Comparison of ENCODE assay signal across 20 cellular contexts in the genomic region with DNA sequence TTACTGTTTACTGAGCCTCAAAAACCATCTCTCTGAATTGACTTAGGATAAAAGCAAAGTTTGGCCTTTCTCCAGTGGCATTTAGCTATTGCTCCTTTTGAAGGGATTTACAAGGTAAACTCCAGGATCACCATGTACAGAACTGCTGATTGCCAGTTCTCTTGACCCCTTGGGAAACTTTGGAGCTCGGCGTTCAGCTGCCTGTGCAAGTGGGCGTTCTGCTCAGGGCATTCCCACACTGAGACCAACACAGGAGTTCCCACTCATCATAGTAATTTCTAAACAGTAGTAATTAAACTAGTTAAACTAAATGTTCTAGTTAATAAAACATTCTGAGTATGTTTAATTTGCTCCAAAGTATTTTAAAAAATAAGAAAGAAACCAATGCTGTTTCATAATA. TPM values are rescaled to one million over a fixed set of nuclear protein-coding genes. Genes with fewer than 3 reads are reported as not detected.
DNase-seq lines count a peak whose midpoint lies in the region; ATAC-seq and TF ChIP-seq lines count a peak whose summit lies in the region.
"Had no signal": no experiment of that assay in that cellular context is flagged by ENCODE, and none has a peak within 500 bp of the region (broad histone marks: within the 10 kb centered on the region; RNA-seq: fewer than 3 reads in every experiment).

No MANE protein-coding gene starts in this region.

- WGBS in body of pancreas, 2 donors = 87 to 88% methylated on average over 3 of the region's 3 CpGs

- H3K27ac Mint-ChIP-seq in stimulated activated naive B cell treated with anti-CD40 and anti-IgM and Interleukin-4, amounts not matched to agents 10 μg/mL and 1 μg/mL and 100 μg/mL, for 72 hours = peak overlapping the region; percentile 5
- H3K27ac Mint-ChIP-seq: T-helper 1 cell treated with Interleukin-12 subunit alpha and Interleukin-12 subunit beta and Interleukin-4 antibody, amounts not matched to agents 30 μg/mL and 1 μg/mL, for 36 hours had no signal

- peaks cover 1 to 4% of the 10 kb centered on the region in 2 donors for H3K9me3 Mint-ChIP-seq in stimulated activated naive B cell treated with anti-CD40 and anti-IgM and Interleukin-4, amounts not matched to agents 10 μg/mL and 1 μg/mL and 100 μg/mL, for 72 hours
- H3K9me3 Mint-ChIP-seq: T-helper 1 cell treated with Interleukin-12 subunit alpha and Interleukin-12 subunit beta and Interleukin-4 antibody, amounts not matched to agents 30 μg/mL and 1 μg/mL, for 36 hours had no signal

- H3K4me1 Mint-ChIP-seq in stimulated activated naive B cell treated with anti-CD40 and anti-IgM and Interleukin-4, amounts not matched to agents 10 μg/mL and 1 μg/mL and 100 μg/mL, for 72 hours = peaks cover 17 to 38% of the 10 kb centered on the region in 2 donors

- H3K4me1 ChIP-seq in HEK293 (ENCODE audit: control insufficient read depth, insufficient read depth, low read length) (peaks cover 2% of the 10 kb centered on the region; the same call in 1 of the 2 replicates), body of pancreas (no peaks in the 10 kb centered on the region)

- no peaks in the 10 kb centered on the region for H3K36me3 ChIP-seq in HEK293 (ENCODE audit: control insufficient read depth in 2 of 2, insufficient read depth in 1 of 2, low read length in 2 of 2)
- no peaks in the 10 kb centered on the region for H3K36me3 ChIP-seq in body of pancreas (replicated peaks in 1 of 2; ENCODE audit: insufficient read depth in 1 of 2, low read depth in 2 of 2)
- H3K36me3 ChIP-seq: MG63 had no signal

- no peaks in the 10 kb centered on the region for H3K9me3 ChIP-seq in HEK293 (ENCODE audit: control insufficient read depth, insufficient read depth, low read depth, low read length)
- H3K9me3 ChIP-seq in body of pancreas = no peaks in the 10 kb centered on the region
- H3K9me3 ChIP-seq: MG63, SK-N-SH had no signal

- POLR2A ChIA-PET in HEK293 (lab: Yijun Ruan, JAX) = no interaction called here

- no peaks in the 10 kb centered on the region for H3K27me3 Mint-ChIP-seq in stimulated activated naive B cell treated with anti-CD40 and anti-IgM and Interleukin-4, amounts not matched to agents 10 μg/mL and 1 μg/mL and 100 μg/mL, for 72 hours

- ATAC-seq in HG02884 (IDR thresholded peaks at IDR 0.05; ENCODE audit: unreplicated experiment) (peak; percentile 9), GM21515 (IDR thresholded peaks at IDR 0.05; ENCODE audit: unreplicated experiment) (no peak), omental fat pad (ENCODE audit: low FRiP score) (no peak), body of pancreas (no peak)
- no peak for ATAC-seq in stimulated activated naive B cell treated with anti-CD40 and anti-IgM and Interleukin-4, amounts not matched to agents 10 μg/mL and 1 μg/mL and 100 μg/mL, for 72 hours (replicated peaks)

- no peak for TF ChIP-seq CTCF in HEK293 (tag by site-specific recombination; IDR thresholded peaks at IDR 0.05)
- TF ChIP-seq CTCF in LNCaP clone FGC (IDR thresholded peaks at IDR 0.05; ENCODE audit: control insufficient read depth, extremely low read depth, insufficient read depth) = no peak
- TF ChIP-seq CTCF in omental fat pad (IDR thresholded peaks at IDR 0.05) = no peak
- TF ChIP-seq CTCF in body of pancreas (IDR thresholded peaks at IDR 0.05) = no peak

- TF ChIP-seq POLR2A in body of pancreas (IDR thresholded peaks at IDR 0.05) = no peak

- peaks cover 12 to 17% of the 10 kb centered on the region in 2 donors for H3K36me3 Mint-ChIP-seq in stimulated activated naive B cell treated with anti-CD40 and anti-IgM and Interleukin-4, amounts not matched to agents 10 μg/mL and 1 μg/mL and 100 μg/mL, for 72 hours

- no peak overlapping the region for H3K4me3 ChIP-seq in HEK293 (ENCODE audit: low read depth, low read length)
- no peak overlapping the region for H3K4me3 ChIP-seq in LNCaP clone FGC (ENCODE audit: low read depth, low read length)
- no peak overlapping the region for H3K4me3 ChIP-seq in body of pancreas
- H3K4me3 ChIP-seq: MG63 had no signal

- intact Hi-C loops in body of pancreas (cut with DNase I) = no loop called here

- peak; percentile 31 for DNase-seq in LNCaP clone FGC (ENCODE audit: low read depth)
- DNase-seq in stimulated activated naive B cell treated with anti-CD40 and anti-IgM and Interleukin-4, amounts not matched to agents 10 μg/mL and 1 μg/mL and 100 μg/mL, for 72 hours = no peak
- DNase-seq in omental fat pad (ENCODE audit: low spot score) = no peak
- DNase-seq in body of pancreas = no peak
- DNase-seq: DMS 273 treated with DMSO at 0.1 percent for 48 hours, GDM1, KBM-7, MG63, NCI-H1092 treated with DMSO at 0.1 percent for 48 hours, NCI-H1694 treated with DMSO at 0.1 percent for 48 hours, NCI-H2107, NCI-H2227 treated with DMSO at 0.1 percent for 48 hours, NCI-H524, SHP77, SK-N-SH had no signal

- H3K27me3 ChIP-seq in body of pancreas = no peaks in the 10 kb centered on the region
- H3K27me3 ChIP-seq: MG63 had no signal

- H3K4me3 Mint-ChIP-seq in stimulated activated naive B cell treated with anti-CD40 and anti-IgM and Interleukin-4, amounts not matched to agents 10 μg/mL and 1 μg/mL and 100 μg/mL, for 72 hours = no peak overlapping the region
- H3K4me3 Mint-ChIP-seq: T-helper 1 cell treated with Interleukin-12 subunit alpha and Interleukin-12 subunit beta and Interleukin-4 antibody, amounts not matched to agents 30 μg/mL and 1 μg/mL, for 36 hours had no signal

- H3K27ac ChIP-seq in HEK293 (ENCODE audit: extremely low read depth, low read depth, low read length) (no peak overlapping the region), body of pancreas (no peak overlapping the region)
- H3K27ac ChIP-seq: C4-2B had no signal

- CTCF ChIA-PET in HEK293 (lab: Yijun Ruan, JAX) = interaction anchor here (0.7 to 0.8 kb wide), 3 partner anchors 15 to 524 kb away, joined by 3 to 4 read pairs (median 3); partner anchors contain the start of gene KCNQ5

TF ChIP-seq in HEK293, 187 proteins besides CTCF, POLR2A, EP300 and RAD21:
- TF ChIP-seq, protein P1, sequence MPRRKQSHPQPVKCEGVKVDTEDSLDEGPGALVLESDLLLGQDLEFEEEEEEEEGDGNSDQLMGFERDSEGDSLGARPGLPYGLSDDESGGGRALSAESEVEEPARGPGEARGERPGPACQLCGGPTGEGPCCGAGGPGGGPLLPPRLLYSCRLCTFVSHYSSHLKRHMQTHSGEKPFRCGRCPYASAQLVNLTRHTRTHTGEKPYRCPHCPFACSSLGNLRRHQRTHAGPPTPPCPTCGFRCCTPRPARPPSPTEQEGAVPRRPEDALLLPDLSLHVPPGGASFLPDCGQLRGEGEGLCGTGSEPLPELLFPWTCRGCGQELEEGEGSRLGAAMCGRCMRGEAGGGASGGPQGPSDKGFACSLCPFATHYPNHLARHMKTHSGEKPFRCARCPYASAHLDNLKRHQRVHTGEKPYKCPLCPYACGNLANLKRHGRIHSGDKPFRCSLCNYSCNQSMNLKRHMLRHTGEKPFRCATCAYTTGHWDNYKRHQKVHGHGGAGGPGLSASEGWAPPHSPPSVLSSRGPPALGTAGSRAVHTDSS (tag by site-specific recombination; IDR thresholded peaks at IDR 0.05) = no peak
- 0 out of 2 replicates have a peak, but pooled peaks have one; percentile 43 for TF ChIP-seq ZSCAN16 (tag by site-specific recombination; IDR thresholded peaks at IDR 0.05)

RNA-seq across cellular contexts. Expression of gene KCNQ5, which starts 14.9 kb away (rescaled TPM):
- under 1 TPM in 2 of 4 donors, not detected in 2; 0.16 to 0.24 TPM for total RNA-seq in omental fat pad
- 1 to 10 TPM; 1.0 to 1.6 TPM for total RNA-seq in body of pancreas
